Comparison of ENCODE assay signal across 2 cellular contexts in the genomic region with DNA sequence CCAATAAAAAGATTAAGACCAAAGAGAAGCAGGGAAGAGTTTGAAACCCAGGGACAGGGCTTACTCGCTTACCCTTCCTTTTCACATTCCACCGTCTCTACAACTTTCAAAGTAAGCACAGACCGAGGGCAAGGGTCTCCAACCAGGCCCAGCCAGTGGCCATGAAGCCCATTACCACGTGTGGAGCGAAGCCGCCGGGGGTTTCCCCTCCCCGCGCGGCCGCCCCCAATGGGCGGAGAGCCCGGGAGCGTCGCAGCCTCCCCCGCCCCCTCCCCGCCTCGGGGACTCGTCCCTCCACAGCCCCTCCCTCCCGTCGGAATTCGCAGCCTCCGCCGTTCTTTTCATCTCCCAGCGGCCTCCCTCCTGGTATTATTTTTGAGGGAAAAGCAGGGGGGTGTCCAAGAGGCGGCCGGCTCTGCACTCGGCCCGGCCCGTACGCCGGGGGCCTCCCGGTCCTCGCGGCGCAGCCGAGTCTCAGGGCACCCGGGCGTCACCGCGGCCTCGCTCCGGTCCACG.
TF ChIP-seq lines count a peak whose summit lies in the region.

No MANE protein-coding gene starts in this region.

TF ChIP-seq in HEK293, 187 proteins besides CTCF, POLR2A, EP300 and RAD21 (continued from another document):
- TF ChIP-seq, protein P1, sequence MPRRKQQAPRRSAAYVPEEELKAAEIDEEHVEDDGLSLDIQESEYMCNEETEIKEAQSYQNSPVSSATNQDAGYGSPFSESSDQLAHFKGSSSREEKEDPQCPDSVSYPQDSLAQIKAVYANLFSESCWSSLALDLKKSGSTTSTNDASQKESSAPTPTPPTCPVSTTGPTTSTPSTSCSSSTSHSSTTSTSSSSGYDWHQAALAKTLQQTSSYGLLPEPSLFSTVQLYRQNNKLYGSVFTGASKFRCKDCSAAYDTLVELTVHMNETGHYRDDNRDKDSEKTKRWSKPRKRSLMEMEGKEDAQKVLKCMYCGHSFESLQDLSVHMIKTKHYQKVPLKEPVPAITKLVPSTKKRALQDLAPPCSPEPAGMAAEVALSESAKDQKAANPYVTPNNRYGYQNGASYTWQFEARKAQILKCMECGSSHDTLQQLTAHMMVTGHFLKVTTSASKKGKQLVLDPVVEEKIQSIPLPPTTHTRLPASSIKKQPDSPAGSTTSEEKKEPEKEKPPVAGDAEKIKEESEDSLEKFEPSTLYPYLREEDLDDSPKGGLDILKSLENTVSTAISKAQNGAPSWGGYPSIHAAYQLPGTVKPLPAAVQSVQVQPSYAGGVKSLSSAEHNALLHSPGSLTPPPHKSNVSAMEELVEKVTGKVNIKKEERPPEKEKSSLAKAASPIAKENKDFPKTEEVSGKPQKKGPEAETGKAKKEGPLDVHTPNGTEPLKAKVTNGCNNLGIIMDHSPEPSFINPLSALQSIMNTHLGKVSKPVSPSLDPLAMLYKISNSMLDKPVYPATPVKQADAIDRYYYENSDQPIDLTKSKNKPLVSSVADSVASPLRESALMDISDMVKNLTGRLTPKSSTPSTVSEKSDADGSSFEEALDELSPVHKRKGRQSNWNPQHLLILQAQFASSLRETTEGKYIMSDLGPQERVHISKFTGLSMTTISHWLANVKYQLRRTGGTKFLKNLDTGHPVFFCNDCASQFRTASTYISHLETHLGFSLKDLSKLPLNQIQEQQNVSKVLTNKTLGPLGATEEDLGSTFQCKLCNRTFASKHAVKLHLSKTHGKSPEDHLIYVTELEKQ (tag by site-specific recombination; IDR thresholded peaks at IDR 0.05; ENCODE audit: borderline replicate concordance): no peak
- no peak for TF ChIP-seq ZNF555 (tag by site-specific recombination; conservative IDR thresholded peaks at IDR 0.05)
- TF ChIP-seq SP2 (tag by site-specific recombination; IDR thresholded peaks at IDR 0.05): peak; percentile 66
- peak; percentile 56 for TF ChIP-seq GLIS1 (tag by site-specific recombination; IDR thresholded peaks at IDR 0.05)
- peak; percentile 78 for TF ChIP-seq BCL11B (tag by site-specific recombination; IDR thresholded peaks at IDR 0.05; ENCODE audit: low read depth)
- TF ChIP-seq, protein P2, sequence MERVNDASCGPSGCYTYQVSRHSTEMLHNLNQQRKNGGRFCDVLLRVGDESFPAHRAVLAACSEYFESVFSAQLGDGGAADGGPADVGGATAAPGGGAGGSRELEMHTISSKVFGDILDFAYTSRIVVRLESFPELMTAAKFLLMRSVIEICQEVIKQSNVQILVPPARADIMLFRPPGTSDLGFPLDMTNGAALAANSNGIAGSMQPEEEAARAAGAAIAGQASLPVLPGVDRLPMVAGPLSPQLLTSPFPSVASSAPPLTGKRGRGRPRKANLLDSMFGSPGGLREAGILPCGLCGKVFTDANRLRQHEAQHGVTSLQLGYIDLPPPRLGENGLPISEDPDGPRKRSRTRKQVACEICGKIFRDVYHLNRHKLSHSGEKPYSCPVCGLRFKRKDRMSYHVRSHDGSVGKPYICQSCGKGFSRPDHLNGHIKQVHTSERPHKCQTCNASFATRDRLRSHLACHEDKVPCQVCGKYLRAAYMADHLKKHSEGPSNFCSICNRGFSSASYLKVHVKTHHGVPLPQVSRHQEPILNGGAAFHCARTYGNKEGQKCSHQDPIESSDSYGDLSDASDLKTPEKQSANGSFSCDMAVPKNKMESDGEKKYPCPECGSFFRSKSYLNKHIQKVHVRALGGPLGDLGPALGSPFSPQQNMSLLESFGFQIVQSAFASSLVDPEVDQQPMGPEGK (tag by site-specific recombination; IDR thresholded peaks at IDR 0.05): peak; percentile 45

TF ChIP-seq in K562, 482 proteins besides CTCF, POLR2A, EP300 and RAD21 (continued from another document):
- TF ChIP-seq, protein P3, sequence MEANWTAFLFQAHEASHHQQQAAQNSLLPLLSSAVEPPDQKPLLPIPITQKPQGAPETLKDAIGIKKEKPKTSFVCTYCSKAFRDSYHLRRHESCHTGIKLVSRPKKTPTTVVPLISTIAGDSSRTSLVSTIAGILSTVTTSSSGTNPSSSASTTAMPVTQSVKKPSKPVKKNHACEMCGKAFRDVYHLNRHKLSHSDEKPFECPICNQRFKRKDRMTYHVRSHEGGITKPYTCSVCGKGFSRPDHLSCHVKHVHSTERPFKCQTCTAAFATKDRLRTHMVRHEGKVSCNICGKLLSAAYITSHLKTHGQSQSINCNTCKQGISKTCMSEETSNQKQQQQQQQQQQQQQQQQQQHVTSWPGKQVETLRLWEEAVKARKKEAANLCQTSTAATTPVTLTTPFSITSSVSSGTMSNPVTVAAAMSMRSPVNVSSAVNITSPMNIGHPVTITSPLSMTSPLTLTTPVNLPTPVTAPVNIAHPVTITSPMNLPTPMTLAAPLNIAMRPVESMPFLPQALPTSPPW (CRISPR knock-in tag; IDR thresholded peaks at IDR 0.05): peak; percentile 94
- TF ChIP-seq MXI1 (IDR thresholded peaks at IDR 0.05; ENCODE audit: low read depth, low read length) (0 out of 2 replicates have a peak, but pooled peaks have one; percentile 20), TEAD2 (tag; IDR thresholded peaks at IDR 0.05) (peak; percentile 13; the same call in 1 of the 2 replicates), L3MBTL2 (IDR thresholded peaks at IDR 0.05) (peak; percentile 43; the same call in 1 of the 2 replicates), POLR2H (tag; IDR thresholded peaks at IDR 0.05; ENCODE audit: low read depth) (no peak), MEF2A (IDR thresholded peaks at IDR 0.05; ENCODE audit: control insufficient read depth, low read depth, low read length) (no peak), EGR1 (conservative IDR thresholded peaks at IDR 0.05) (peak; percentile 71), TEAD4 (IDR thresholded peaks at IDR 0.05; ENCODE audit: low read length) (peak; percentile 63), TEAD4 (CRISPR knock-in tag; IDR thresholded peaks at IDR 0.05; ENCODE audit: borderline replicate concordance) (no peak), CCAR2 (IDR thresholded peaks at IDR 0.05; ENCODE audit: low read depth, low read length) (no peak), SMAD1 (IDR thresholded peaks at IDR 0.05; ENCODE audit: low read depth, low read length, partially characterized antibody) (no peak)
- TF ChIP-seq, protein P4, sequence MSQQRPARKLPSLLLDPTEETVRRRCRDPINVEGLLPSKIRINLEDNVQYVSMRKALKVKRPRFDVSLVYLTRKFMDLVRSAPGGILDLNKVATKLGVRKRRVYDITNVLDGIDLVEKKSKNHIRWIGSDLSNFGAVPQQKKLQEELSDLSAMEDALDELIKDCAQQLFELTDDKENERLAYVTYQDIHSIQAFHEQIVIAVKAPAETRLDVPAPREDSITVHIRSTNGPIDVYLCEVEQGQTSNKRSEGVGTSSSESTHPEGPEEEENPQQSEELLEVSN (IDR thresholded peaks at IDR 0.05; ENCODE audit: borderline replicate concordance in 1 of 2, extremely low read depth in 1 of 2, insufficient read depth in 1 of 2, insufficient read length in 1 of 2, low read depth in 1 of 2, low read length in 1 of 2, poor library complexity in 1 of 2, severe bottlenecking in 1 of 2): peak in 1 of 2 experiments; percentile 73
- TF ChIP-seq, protein P5, sequence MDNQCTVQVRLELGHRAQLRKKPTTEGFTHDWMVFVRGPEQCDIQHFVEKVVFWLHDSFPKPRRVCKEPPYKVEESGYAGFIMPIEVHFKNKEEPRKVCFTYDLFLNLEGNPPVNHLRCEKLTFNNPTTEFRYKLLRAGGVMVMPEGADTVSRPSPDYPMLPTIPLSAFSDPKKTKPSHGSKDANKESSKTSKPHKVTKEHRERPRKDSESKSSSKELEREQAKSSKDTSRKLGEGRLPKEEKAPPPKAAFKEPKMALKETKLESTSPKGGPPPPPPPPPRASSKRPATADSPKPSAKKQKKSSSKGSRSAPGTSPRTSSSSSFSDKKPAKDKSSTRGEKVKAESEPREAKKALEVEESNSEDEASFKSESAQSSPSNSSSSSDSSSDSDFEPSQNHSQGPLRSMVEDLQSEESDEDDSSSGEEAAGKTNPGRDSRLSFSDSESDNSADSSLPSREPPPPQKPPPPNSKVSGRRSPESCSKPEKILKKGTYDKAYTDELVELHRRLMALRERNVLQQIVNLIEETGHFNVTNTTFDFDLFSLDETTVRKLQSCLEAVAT (IDR thresholded peaks at IDR 0.05): no peak
- TF ChIP-seq, protein P6, sequence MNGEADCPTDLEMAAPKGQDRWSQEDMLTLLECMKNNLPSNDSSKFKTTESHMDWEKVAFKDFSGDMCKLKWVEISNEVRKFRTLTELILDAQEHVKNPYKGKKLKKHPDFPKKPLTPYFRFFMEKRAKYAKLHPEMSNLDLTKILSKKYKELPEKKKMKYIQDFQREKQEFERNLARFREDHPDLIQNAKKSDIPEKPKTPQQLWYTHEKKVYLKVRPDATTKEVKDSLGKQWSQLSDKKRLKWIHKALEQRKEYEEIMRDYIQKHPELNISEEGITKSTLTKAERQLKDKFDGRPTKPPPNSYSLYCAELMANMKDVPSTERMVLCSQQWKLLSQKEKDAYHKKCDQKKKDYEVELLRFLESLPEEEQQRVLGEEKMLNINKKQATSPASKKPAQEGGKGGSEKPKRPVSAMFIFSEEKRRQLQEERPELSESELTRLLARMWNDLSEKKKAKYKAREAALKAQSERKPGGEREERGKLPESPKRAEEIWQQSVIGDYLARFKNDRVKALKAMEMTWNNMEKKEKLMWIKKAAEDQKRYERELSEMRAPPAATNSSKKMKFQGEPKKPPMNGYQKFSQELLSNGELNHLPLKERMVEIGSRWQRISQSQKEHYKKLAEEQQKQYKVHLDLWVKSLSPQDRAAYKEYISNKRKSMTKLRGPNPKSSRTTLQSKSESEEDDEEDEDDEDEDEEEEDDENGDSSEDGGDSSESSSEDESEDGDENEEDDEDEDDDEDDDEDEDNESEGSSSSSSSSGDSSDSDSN (IDR thresholded peaks at IDR 0.05; ENCODE audit: borderline replicate concordance in 1 of 2, low read depth in 2 of 2, low read length in 2 of 2): 0 out of 4 replicates have a peak, but pooled peaks of 1 of the 2 experiments have one; percentile 56
- TF ChIP-seq, protein P7, sequence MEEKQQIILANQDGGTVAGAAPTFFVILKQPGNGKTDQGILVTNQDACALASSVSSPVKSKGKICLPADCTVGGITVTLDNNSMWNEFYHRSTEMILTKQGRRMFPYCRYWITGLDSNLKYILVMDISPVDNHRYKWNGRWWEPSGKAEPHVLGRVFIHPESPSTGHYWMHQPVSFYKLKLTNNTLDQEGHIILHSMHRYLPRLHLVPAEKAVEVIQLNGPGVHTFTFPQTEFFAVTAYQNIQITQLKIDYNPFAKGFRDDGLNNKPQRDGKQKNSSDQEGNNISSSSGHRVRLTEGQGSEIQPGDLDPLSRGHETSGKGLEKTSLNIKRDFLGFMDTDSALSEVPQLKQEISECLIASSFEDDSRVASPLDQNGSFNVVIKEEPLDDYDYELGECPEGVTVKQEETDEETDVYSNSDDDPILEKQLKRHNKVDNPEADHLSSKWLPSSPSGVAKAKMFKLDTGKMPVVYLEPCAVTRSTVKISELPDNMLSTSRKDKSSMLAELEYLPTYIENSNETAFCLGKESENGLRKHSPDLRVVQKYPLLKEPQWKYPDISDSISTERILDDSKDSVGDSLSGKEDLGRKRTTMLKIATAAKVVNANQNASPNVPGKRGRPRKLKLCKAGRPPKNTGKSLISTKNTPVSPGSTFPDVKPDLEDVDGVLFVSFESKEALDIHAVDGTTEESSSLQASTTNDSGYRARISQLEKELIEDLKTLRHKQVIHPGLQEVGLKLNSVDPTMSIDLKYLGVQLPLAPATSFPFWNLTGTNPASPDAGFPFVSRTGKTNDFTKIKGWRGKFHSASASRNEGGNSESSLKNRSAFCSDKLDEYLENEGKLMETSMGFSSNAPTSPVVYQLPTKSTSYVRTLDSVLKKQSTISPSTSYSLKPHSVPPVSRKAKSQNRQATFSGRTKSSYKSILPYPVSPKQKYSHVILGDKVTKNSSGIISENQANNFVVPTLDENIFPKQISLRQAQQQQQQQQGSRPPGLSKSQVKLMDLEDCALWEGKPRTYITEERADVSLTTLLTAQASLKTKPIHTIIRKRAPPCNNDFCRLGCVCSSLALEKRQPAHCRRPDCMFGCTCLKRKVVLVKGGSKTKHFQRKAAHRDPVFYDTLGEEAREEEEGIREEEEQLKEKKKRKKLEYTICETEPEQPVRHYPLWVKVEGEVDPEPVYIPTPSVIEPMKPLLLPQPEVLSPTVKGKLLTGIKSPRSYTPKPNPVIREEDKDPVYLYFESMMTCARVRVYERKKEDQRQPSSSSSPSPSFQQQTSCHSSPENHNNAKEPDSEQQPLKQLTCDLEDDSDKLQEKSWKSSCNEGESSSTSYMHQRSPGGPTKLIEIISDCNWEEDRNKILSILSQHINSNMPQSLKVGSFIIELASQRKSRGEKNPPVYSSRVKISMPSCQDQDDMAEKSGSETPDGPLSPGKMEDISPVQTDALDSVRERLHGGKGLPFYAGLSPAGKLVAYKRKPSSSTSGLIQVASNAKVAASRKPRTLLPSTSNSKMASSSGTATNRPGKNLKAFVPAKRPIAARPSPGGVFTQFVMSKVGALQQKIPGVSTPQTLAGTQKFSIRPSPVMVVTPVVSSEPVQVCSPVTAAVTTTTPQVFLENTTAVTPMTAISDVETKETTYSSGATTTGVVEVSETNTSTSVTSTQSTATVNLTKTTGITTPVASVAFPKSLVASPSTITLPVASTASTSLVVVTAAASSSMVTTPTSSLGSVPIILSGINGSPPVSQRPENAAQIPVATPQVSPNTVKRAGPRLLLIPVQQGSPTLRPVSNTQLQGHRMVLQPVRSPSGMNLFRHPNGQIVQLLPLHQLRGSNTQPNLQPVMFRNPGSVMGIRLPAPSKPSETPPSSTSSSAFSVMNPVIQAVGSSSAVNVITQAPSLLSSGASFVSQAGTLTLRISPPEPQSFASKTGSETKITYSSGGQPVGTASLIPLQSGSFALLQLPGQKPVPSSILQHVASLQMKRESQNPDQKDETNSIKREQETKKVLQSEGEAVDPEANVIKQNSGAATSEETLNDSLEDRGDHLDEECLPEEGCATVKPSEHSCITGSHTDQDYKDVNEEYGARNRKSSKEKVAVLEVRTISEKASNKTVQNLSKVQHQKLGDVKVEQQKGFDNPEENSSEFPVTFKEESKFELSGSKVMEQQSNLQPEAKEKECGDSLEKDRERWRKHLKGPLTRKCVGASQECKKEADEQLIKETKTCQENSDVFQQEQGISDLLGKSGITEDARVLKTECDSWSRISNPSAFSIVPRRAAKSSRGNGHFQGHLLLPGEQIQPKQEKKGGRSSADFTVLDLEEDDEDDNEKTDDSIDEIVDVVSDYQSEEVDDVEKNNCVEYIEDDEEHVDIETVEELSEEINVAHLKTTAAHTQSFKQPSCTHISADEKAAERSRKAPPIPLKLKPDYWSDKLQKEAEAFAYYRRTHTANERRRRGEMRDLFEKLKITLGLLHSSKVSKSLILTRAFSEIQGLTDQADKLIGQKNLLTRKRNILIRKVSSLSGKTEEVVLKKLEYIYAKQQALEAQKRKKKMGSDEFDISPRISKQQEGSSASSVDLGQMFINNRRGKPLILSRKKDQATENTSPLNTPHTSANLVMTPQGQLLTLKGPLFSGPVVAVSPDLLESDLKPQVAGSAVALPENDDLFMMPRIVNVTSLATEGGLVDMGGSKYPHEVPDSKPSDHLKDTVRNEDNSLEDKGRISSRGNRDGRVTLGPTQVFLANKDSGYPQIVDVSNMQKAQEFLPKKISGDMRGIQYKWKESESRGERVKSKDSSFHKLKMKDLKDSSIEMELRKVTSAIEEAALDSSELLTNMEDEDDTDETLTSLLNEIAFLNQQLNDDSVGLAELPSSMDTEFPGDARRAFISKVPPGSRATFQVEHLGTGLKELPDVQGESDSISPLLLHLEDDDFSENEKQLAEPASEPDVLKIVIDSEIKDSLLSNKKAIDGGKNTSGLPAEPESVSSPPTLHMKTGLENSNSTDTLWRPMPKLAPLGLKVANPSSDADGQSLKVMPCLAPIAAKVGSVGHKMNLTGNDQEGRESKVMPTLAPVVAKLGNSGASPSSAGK (IDR thresholded peaks at IDR 0.05): peak; percentile 33
